ENCODE assay signal across 1 cellular context in genomic region chr7:50304158-50304910, GRCh38.
TF ChIP-seq lines count a peak whose summit lies in the region.

Gene IKZF1, plus strand, starts transcription at chr7:50304716. Its CDS starts 14,346 bp downstream, at chr7:50319062.

TF ChIP-seq in SK-N-SH treated with all-trans-retinoic acid at 6 μM for 48 hours, 23 proteins besides CTCF, POLR2A, EP300 and RAD21 (continued from another document):
- no peak for TF ChIP-seq CSRNP3 (CRISPR knock-in tag; IDR thresholded peaks at IDR 0.05)
- TF ChIP-seq TCF4 (CRISPR knock-in tag; IDR thresholded peaks at IDR 0.05; ENCODE audit: borderline replicate concordance) = no peak
